In genomic region chr7:149817836-149818535, GRCh38 we compare ENCODE assay signal across 14 cellular contexts. TPM values are rescaled to one million over a fixed set of nuclear protein-coding genes. Genes with fewer than 3 reads are reported as not detected.
DNase-seq lines count a peak whose midpoint lies in the region; ATAC-seq, FAIRE-seq and TF ChIP-seq lines count a peak whose summit lies in the region.
"Had no signal": no experiment of that assay in that cellular context is flagged by ENCODE, and none has a peak within 500 bp of the region (broad histone marks: within the 10 kb centered on the region; RNA-seq: fewer than 3 reads in every experiment).

No MANE protein-coding gene starts in this region.

- WGBS in spleen, 5 donors = 76 to 89% (median 82%) methylated on average over 17 to 23 of the region's 23 CpGs

- H3K36me3 ChIP-seq in left ventricle myocardium inferior (no peaks in the 10 kb centered on the region), HEK293 (ENCODE audit: control insufficient read depth in 2 of 2, insufficient read depth in 1 of 2, low read length in 2 of 2) (no peaks in the 10 kb centered on the region), lower lobe of right lung (no peaks in the 10 kb centered on the region), spleen (no peaks in the 10 kb centered on the region)

- CTCF ChIA-PET in HEK293 (lab: Yijun Ruan, JAX) = interaction anchor here (1.7 kb wide), 1 partner anchor 11 kb away, joined by 5 read pairs; no protein-coding TSS in a partner anchor

- H3K9me3 ChIP-seq in left ventricle myocardium inferior (replicated peaks) (no peaks in the 10 kb centered on the region), HEK293 (ENCODE audit: control insufficient read depth, insufficient read depth, low read depth, low read length) (no peaks in the 10 kb centered on the region), lower lobe of right lung (no peaks in the 10 kb centered on the region), spleen (no peaks in the 10 kb centered on the region)

- no peak for TF ChIP-seq CTCF in left ventricle myocardium inferior (IDR thresholded peaks at IDR 0.05; ENCODE audit: borderline replicate concordance)
- TF ChIP-seq CTCF in HEK293 (tag by site-specific recombination; IDR thresholded peaks at IDR 0.05) = no peak
- no peak for TF ChIP-seq CTCF in lower lobe of right lung (IDR thresholded peaks at IDR 0.05)
- no peak for TF ChIP-seq CTCF in spleen (IDR thresholded peaks at IDR 0.05 in 8 of 11, conservative IDR thresholded peaks at IDR 0.05 in 3 of 11)
- no peak for TF ChIP-seq CTCF in foreskin keratinocyte (conservative IDR thresholded peaks at IDR 0.05)

- H3K4me1 ChIP-seq in left ventricle myocardium inferior (no peaks in the 10 kb centered on the region), HEK293 (ENCODE audit: control insufficient read depth, insufficient read depth, low read length) (no peaks in the 10 kb centered on the region), lower lobe of right lung (no peaks in the 10 kb centered on the region), spleen (no peaks in the 10 kb centered on the region), foreskin keratinocyte (no peaks in the 10 kb centered on the region)

- POLR2A ChIA-PET in HEK293 (lab: Yijun Ruan, JAX) = interaction anchor here (1.5 kb wide), 1 partner anchor 21 kb away, joined by 3 read pairs; no protein-coding TSS in a partner anchor

- H3K27ac ChIP-seq in left ventricle myocardium inferior (replicated peaks) = no peak overlapping the region
- no peak overlapping the region for H3K27ac ChIP-seq in HEK293 (ENCODE audit: extremely low read depth, low read depth, low read length)
- H3K27ac ChIP-seq in lower lobe of right lung = no peak overlapping the region
- no peak overlapping the region for H3K27ac ChIP-seq in spleen
- no peak overlapping the region for H3K27ac ChIP-seq in foreskin keratinocyte
- H3K27ac ChIP-seq: 22Rv1 had no signal

- no peak overlapping the region for H3K4me3 ChIP-seq in left ventricle myocardium inferior
- no peak overlapping the region for H3K4me3 ChIP-seq in HEK293 (ENCODE audit: low read depth, low read length)
- H3K4me3 ChIP-seq in lower lobe of right lung = no peak overlapping the region
- H3K4me3 ChIP-seq in spleen = no peak overlapping the region

- no peak for FAIRE-seq in GM19239 (lab: Jason Lieb, UNC)

- ATAC-seq in Right ventricle myocardium inferior (no peak), lower lobe of right lung (no peak), foreskin keratinocyte (no peak)

- H3K27me3 ChIP-seq in left ventricle myocardium inferior (ENCODE audit: low read depth) (peaks cover 17% of the 10 kb centered on the region), lower lobe of right lung (ENCODE audit: low read depth) (no peaks in the 10 kb centered on the region), spleen (replicated peaks in 1 of 7) (peaks cover 0 to 10% (median 0%) of the 10 kb centered on the region in 7 donors), foreskin keratinocyte (peaks cover 20% of the 10 kb centered on the region)

- TF ChIP-seq POLR2A in spleen (IDR thresholded peaks at IDR 0.05) = no peak

- intact Hi-C loops in Right ventricle myocardium inferior (cut with DNase I) (no loop called here), left ventricle myocardium inferior (cut with micrococcal nuclease) (no loop called here), lower lobe of right lung (cut with DNase I) (no loop called here), spleen (cut with DNase I; ENCODE audit: low total_unique reads) (no loop called here)

- peak; percentile 41 for DNase-seq in Right ventricle myocardium inferior (ENCODE audit: missing footprints)
- no peak for DNase-seq in left ventricle myocardium inferior
- peak; percentile 42 for DNase-seq in lower lobe of right lung
- DNase-seq in spleen = peak; percentile 69
- DNase-seq in activated CD8-positive, alpha-beta memory T cell treated with anti-CD3 and anti-CD28 coated beads, Interleukin-2, amount 50 U/mL, for 4 hours = no peak
- no peak for DNase-seq in GM19239 (ENCODE audit: insufficient read length, low spot score)
- DNase-seq in foreskin keratinocyte = no peak
- DNase-seq: CD4-positive, CD25-positive, alpha-beta regulatory T cell; DMS53; GF-D8; HCEC 1CT; IMR-90 had no signal

TF ChIP-seq in HEK293, 187 proteins besides CTCF, POLR2A, EP300 and RAD21:
- no peak for TF ChIP-seq GLI2 (tag by site-specific recombination; IDR thresholded peaks at IDR 0.05; ENCODE audit: borderline replicate concordance, low read depth)
- TF ChIP-seq ZNF692 (tag by site-specific recombination; IDR thresholded peaks at IDR 0.05) = peak; percentile 36; the same call in 1 of the 2 replicates

RNA-seq across cellular contexts. Expression of gene ZNF862, which starts 20.2 kb away (rescaled TPM):
- 10.1 TPM for total RNA-seq in Right ventricle myocardium inferior
- 10.4 TPM for total RNA-seq in left ventricle myocardium inferior
- total RNA-seq in lower lobe of right lung = 20.7 TPM
- total RNA-seq in spleen = 10 to 100 TPM; 19.0 to 39.8 (median 30.2) TPM
- 1 to 10 TPM; 4.4 to 9.9 (median 6.0) TPM for polyA plus RNA-seq in spleen
- 3.7 and 5.1 TPM in 2 replicates for total RNA-seq in foreskin keratinocyte
- 1.2 and 1.7 TPM in 2 replicates for polyA plus RNA-seq in foreskin keratinocyte

RNA-seq across cellular contexts. Expression of gene ZNF467, which starts 44.6 kb away (rescaled TPM):
- 7.0 TPM for total RNA-seq in Right ventricle myocardium inferior
- 5.2 TPM for total RNA-seq in left ventricle myocardium inferior
- 23.0 TPM for total RNA-seq in lower lobe of right lung
- total RNA-seq in spleen = 10 to 100 TPM; 25.5 to 48.5 (median 37.6) TPM
- polyA plus RNA-seq in spleen = 10 to 100 TPM in 2 of 3 donors, 1 to 10 TPM in 1; 6.0 to 15.2 (median 12.8) TPM
- 0.35 and 0.48 TPM in 2 replicates for total RNA-seq in foreskin keratinocyte
- 0.48 and 0.66 TPM in 2 replicates for polyA plus RNA-seq in foreskin keratinocyte
- total RNA-seq: IMR-90 had no signal

RNA-seq across cellular contexts. Expression of gene ATP6V0E2, which starts 55.8 kb away (rescaled TPM):
- total RNA-seq in Right ventricle myocardium inferior (125 TPM), left ventricle myocardium inferior (120 TPM), lower lobe of right lung (17.9 TPM), spleen (10 to 100 TPM; 19.3 to 33.3 (median 28.0) TPM), foreskin keratinocyte (4.2 and 10.4 TPM in 2 replicates)
- polyA plus RNA-seq in spleen (10 to 100 TPM; 23.0 to 35.4 (median 33.4) TPM), foreskin keratinocyte (5.0 and 14.0 TPM in 2 replicates)

Comparison
In these comparisons a context has a peak if more than half of its experiments do, and no peak if none do; other contexts are left out.
1. DNase-seq: peak in Right ventricle myocardium inferior (single experiment), lower lobe of right lung (single experiment) and spleen (single experiment); none in left ventricle myocardium inferior (single experiment), activated CD8-positive, alpha-beta memory T cell treated with anti-CD3 and anti-CD28 coated beads, Interleukin-2, amount 50 U/mL, for 4 hours (single experiment), GM19239 (single experiment) and foreskin keratinocyte (0 of 2).